ENCODE assay signal across 25 cellular contexts in the genomic region with DNA sequence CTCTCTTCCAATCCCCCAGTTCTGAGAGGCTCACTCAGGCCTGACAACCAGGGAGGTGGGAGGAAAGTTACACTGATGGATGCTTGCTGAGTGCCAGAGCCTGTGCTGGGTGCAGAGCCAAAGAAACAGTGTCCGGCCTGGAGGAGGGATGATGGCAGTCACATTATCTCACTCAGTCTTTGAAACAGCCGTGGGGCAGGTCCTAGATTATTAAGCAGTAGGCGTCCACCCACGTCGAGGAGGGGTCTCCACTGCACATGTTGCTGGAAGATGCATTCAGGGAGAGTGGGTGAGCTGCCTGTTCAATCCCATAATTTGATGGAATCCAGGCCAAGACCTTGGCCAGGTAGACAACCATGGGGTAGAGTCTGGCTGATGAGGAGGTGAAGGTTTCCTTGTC. TPM values are rescaled to one million over a fixed set of nuclear protein-coding genes. Genes with fewer than 3 reads are reported as not detected.
"Had no signal": no experiment of that assay in that cellular context is flagged by ENCODE, and none has a peak within 500 bp of the region (broad histone marks: within the 10 kb centered on the region; RNA-seq: fewer than 3 reads in every experiment).

No MANE protein-coding gene starts in this region.

- ATAC-seq: activated CD4-positive, CD25-positive, alpha-beta regulatory T cell treated with anti-CD3 and anti-CD28 coated beads, Interleukin-2, amount 50 U/mL, for 24 hours; activated CD8-positive, alpha-beta memory T cell treated with anti-CD3 and anti-CD28 coated beads, Interleukin-2, amount 10 ng/mL, durations not matched to agents 7 days and 5 days; activated naive CD4-positive, alpha-beta T cell treated with anti-CD3 and anti-CD28 coated beads, Interleukin-2, amount 50 U/mL, for 72 hours; activated naive CD8-positive, alpha-beta T cell treated with anti-CD3 and anti-CD28 coated beads, Interleukin-2, amount 50 U/mL, for 24 hours; activated T-cell treated with anti-CD3 and anti-CD28 coated beads, Interleukin-2, amount 50 U/mL, for 4 hours; PC-3; SK-N-SH treated with all-trans-retinoic acid at 6 μM for 48 hours had no signal

- DNase-seq: activated CD4-positive, alpha-beta T cell treated with anti-CD3 and anti-CD28 coated beads for 4 hours; activated CD8-positive, alpha-beta memory T cell treated with anti-CD3 and anti-CD28 coated beads, Interleukin-2, amount 10 ng/mL, durations not matched to agents 7 days and 5 days; activated effector memory CD4-positive, alpha-beta T cell treated with anti-CD3 and anti-CD28 coated beads, Interleukin-2, amount 50 U/mL, for 16 hours; activated naive CD4-positive, alpha-beta T cell treated with Interleukin-2 at 50 U/mL for 16 hours; activated naive CD8-positive, alpha-beta T cell treated with anti-CD3 and anti-CD28 coated beads, Interleukin-2, amount 50 U/mL, for 24 hours; activated T-cell treated with anti-CD3 and anti-CD28 coated beads, Interleukin-2, amount 50 U/mL, for 4 hours; amniotic stem cell; MG63; MV-4-11; NCI-H1105; NCI-H1436; NCI-H1694 treated with DMSO at 0.1 percent for 48 hours; NCI-H2029 treated with DMSO at 0.1 percent for 48 hours; NCI-H446; NCI-H524; PC-3; SHP77; SW 1271 had no signal

- H3K36me3 Mint-ChIP-seq: activated CD8-positive, alpha-beta memory T cell treated with anti-CD3 and anti-CD28 coated beads, Interleukin-2, amount 10 ng/mL, durations not matched to agents 7 days and 5 days; activated naive CD4-positive, alpha-beta T cell treated with anti-CD3 and anti-CD28 coated beads, Interleukin-2, amount 50 U/mL, for 72 hours; brain had no signal

- H3K27ac ChIP-seq: SJSA1 had no signal

- H3K27ac Mint-ChIP-seq: activated CD8-positive, alpha-beta memory T cell treated with anti-CD3 and anti-CD28 coated beads, Interleukin-2, amount 10 ng/mL, durations not matched to agents 7 days and 5 days; activated naive CD4-positive, alpha-beta T cell treated with anti-CD3 and anti-CD28 coated beads, Interleukin-2, amount 50 U/mL, for 72 hours; activated naive CD8-positive, alpha-beta T cell treated with anti-CD3 and anti-CD28 coated beads, Interleukin-2, amount 50 U/mL, for 24 hours had no signal

- H3K4me3 ChIP-seq: cardiac muscle cell, MG63, SJSA1 had no signal

- H3K27me3 ChIP-seq: cardiac muscle cell, MG63, SJSA1 had no signal

- H3K4me3 Mint-ChIP-seq: activated CD8-positive, alpha-beta memory T cell treated with anti-CD3 and anti-CD28 coated beads, Interleukin-2, amount 10 ng/mL, durations not matched to agents 7 days and 5 days; activated naive CD8-positive, alpha-beta T cell treated with anti-CD3 and anti-CD28 coated beads, Interleukin-2, amount 50 U/mL, for 24 hours; activated T-cell treated with anti-CD3 and anti-CD28 coated beads, Interleukin-2, amount 50 U/mL, for 4 hours; brain had no signal

- H3K4me1 ChIP-seq: SJSA1 had no signal

- H3K36me3 ChIP-seq: cardiac muscle cell, MG63, SJSA1 had no signal

- H3K4me1 Mint-ChIP-seq: activated CD8-positive, alpha-beta memory T cell treated with anti-CD3 and anti-CD28 coated beads, Interleukin-2, amount 10 ng/mL, durations not matched to agents 7 days and 5 days; activated naive CD8-positive, alpha-beta T cell treated with anti-CD3 and anti-CD28 coated beads, Interleukin-2, amount 50 U/mL, for 24 hours; brain had no signal

- H3K27me3 Mint-ChIP-seq: activated CD8-positive, alpha-beta memory T cell treated with anti-CD3 and anti-CD28 coated beads, Interleukin-2, amount 10 ng/mL, durations not matched to agents 7 days and 5 days; activated naive CD8-positive, alpha-beta T cell treated with anti-CD3 and anti-CD28 coated beads, Interleukin-2, amount 50 U/mL, for 24 hours had no signal

- H3K9me3 ChIP-seq: MG63, SJSA1 had no signal

RNA-seq across cellular contexts. Expression of a gene that starts 29.6 kb away (rescaled TPM):
- total RNA-seq: activated CD8-positive, alpha-beta memory T cell treated with anti-CD3 and anti-CD28 coated beads, Interleukin-2, amount 10 ng/mL, durations not matched to agents 7 days and 5 days; activated naive CD4-positive, alpha-beta T cell treated with anti-CD3 and anti-CD28 coated beads, Interleukin-2, amount 50 U/mL, for 72 hours; activated T-cell treated with anti-CD3 and anti-CD28 coated beads, Interleukin-2, amount 50 U/mL, for 4 hours; PC-3; SJSA1; T-helper 1 cell treated with Interleukin-12 subunit alpha and Interleukin-12 subunit beta and Interleukin-4 antibody, amounts not matched to agents 30 ng/mL and 1 ng/mL, for 36 hours had no signal
